8 cellular contexts compared by ENCODE assay signal in the genomic region with DNA sequence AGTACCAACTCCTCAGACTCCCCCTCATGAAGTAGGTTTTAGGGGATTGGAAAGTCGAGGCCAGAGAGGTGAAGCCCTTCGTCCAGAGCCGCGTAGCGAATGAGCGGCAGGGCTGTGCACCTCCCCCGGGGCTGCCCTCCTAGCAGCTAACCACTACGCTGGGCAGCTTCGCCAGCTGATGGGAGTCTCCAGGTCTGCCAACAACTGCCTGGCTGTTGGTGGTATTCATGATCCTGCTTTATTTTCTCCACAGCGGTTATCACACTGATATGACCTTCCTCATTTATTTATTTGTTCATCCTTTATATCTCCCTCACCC. TPM values are rescaled to one million over a fixed set of nuclear protein-coding genes. Genes with fewer than 3 reads are reported as not detected.
DNase-seq lines count a peak whose midpoint lies in the region; ATAC-seq and TF ChIP-seq lines count a peak whose summit lies in the region.

No MANE protein-coding gene starts in this region.

- TF ChIP-seq POLR2A in tibial nerve (IDR thresholded peaks at IDR 0.05) = no peak
- TF ChIP-seq POLR2A in uterus (IDR thresholded peaks at IDR 0.05) = no peak

- POLR2A ChIA-PET in activated naive CD8-positive, alpha-beta T cell treated with anti-CD3 and anti-CD28 coated beads, Interleukin-2, amount 10 ng/mL, durations not matched to agents 7 days and 5 days (lab: Charles Lee) = no interaction called here

- no peak for DNase-seq in activated CD4-positive, alpha-beta T cell treated with anti-CD3 and anti-CD28 coated beads, Interleukin-2, amount 10 ng/mL, durations not matched to agents 24 days and 14 days
- no peak for DNase-seq in activated CD4-positive, alpha-beta T cell treated with anti-CD3 and anti-CD28 coated beads for 1 hour
- DNase-seq in activated naive CD8-positive, alpha-beta T cell treated with anti-CD3 and anti-CD28 coated beads, Interleukin-2, amount 10 ng/mL, durations not matched to agents 7 days and 5 days = no peak
- DNase-seq in left colon (no peak), tibial nerve (ENCODE audit: low spot score in 2 of 2) (no peak), uterus (no peak)

- WGBS in tibial nerve, 2 donors = 15 to 24% methylated on average over 9 to 10 of the region's 10 CpGs

- no peak overlapping the region for H3K27ac ChIP-seq in tibial nerve
- no peak overlapping the region for H3K27ac ChIP-seq in uterus

- H3K27me3 Mint-ChIP-seq in activated CD4-positive, alpha-beta T cell treated with anti-CD3 and anti-CD28 coated beads, Interleukin-2, amount 10 ng/mL, durations not matched to agents 24 days and 14 days = peaks cover 18% of the 10 kb centered on the region
- peaks cover 33% of the 10 kb centered on the region for H3K27me3 Mint-ChIP-seq in activated naive CD8-positive, alpha-beta T cell treated with anti-CD3 and anti-CD28 coated beads, Interleukin-2, amount 10 ng/mL, durations not matched to agents 7 days and 5 days

- H3K36me3 Mint-ChIP-seq in activated CD4-positive, alpha-beta T cell treated with anti-CD3 and anti-CD28 coated beads, Interleukin-2, amount 10 ng/mL, durations not matched to agents 24 days and 14 days (ENCODE audit: low read depth) = peaks cover 1% of the 10 kb centered on the region
- no peaks in the 10 kb centered on the region for H3K36me3 Mint-ChIP-seq in activated naive CD8-positive, alpha-beta T cell treated with anti-CD3 and anti-CD28 coated beads, Interleukin-2, amount 10 ng/mL, durations not matched to agents 7 days and 5 days

- H3K36me3 ChIP-seq in tibial nerve = no peaks in the 10 kb centered on the region
- H3K36me3 ChIP-seq in uterus = no peaks in the 10 kb centered on the region

- peak overlapping the region; percentile 83 for H3K27ac Mint-ChIP-seq in activated CD4-positive, alpha-beta T cell treated with anti-CD3 and anti-CD28 coated beads, Interleukin-2, amount 10 ng/mL, durations not matched to agents 24 days and 14 days
- no peak overlapping the region for H3K27ac Mint-ChIP-seq in activated naive CD8-positive, alpha-beta T cell treated with anti-CD3 and anti-CD28 coated beads, Interleukin-2, amount 10 ng/mL, durations not matched to agents 7 days and 5 days

- TF ChIP-seq EP300 in tibial nerve (IDR thresholded peaks at IDR 0.05) = no peak

- H3K9me3 ChIP-seq in tibial nerve = no peaks in the 10 kb centered on the region
- no peaks in the 10 kb centered on the region for H3K9me3 ChIP-seq in uterus

- peaks cover 0 to 4% of the 10 kb centered on the region in 2 donors for H3K27me3 ChIP-seq in tibial nerve
- H3K27me3 ChIP-seq in uterus = peaks cover 0 to 5% of the 10 kb centered on the region in 2 donors

- no peaks in the 10 kb centered on the region for H3K9me3 Mint-ChIP-seq in activated CD4-positive, alpha-beta T cell treated with anti-CD3 and anti-CD28 coated beads, Interleukin-2, amount 10 ng/mL, durations not matched to agents 24 days and 14 days
- H3K9me3 Mint-ChIP-seq in activated naive CD8-positive, alpha-beta T cell treated with anti-CD3 and anti-CD28 coated beads, Interleukin-2, amount 10 ng/mL, durations not matched to agents 7 days and 5 days = no peaks in the 10 kb centered on the region

- TF ChIP-seq CTCF in tibial nerve (IDR thresholded peaks at IDR 0.05) (peak in 1 of 5 experiments; percentile 3), uterus (IDR thresholded peaks at IDR 0.05) (no peak)

- peaks cover 21% of the 10 kb centered on the region for H3K4me1 Mint-ChIP-seq in activated CD4-positive, alpha-beta T cell treated with anti-CD3 and anti-CD28 coated beads, Interleukin-2, amount 10 ng/mL, durations not matched to agents 24 days and 14 days
- peaks cover 10% of the 10 kb centered on the region for H3K4me1 Mint-ChIP-seq in activated naive CD8-positive, alpha-beta T cell treated with anti-CD3 and anti-CD28 coated beads, Interleukin-2, amount 10 ng/mL, durations not matched to agents 7 days and 5 days

- intact Hi-C loops in activated CD4-positive, alpha-beta T cell treated with anti-CD3 and anti-CD28 coated beads, Interleukin-2, amount 10 ng/mL, durations not matched to agents 24 days and 14 days (cut with micrococcal nuclease) = loop anchor here (2.0 to 10.0 kb wide), 7 partner anchors 196 to 1488 kb away; partner anchors contain the start of genes ABCC11 and LONP2
- intact Hi-C loops in left colon (cut with DNase I, micrococcal nuclease) = loop anchor here in 1 of 2 donors (10.0 kb wide), 1 partner anchor 1020 kb away; no protein-coding TSS in a partner anchor
- intact Hi-C loops in uterus (cut with DNase I; ENCODE audit: low total_unique reads) = no loop called here

- H3K4me1 ChIP-seq in tibial nerve (peaks cover 0 to 30% (median 2%) of the 10 kb centered on the region in 4 donors), uterus (peaks cover 0 to 11% of the 10 kb centered on the region in 2 donors)

- H3K4me3 Mint-ChIP-seq in activated CD4-positive, alpha-beta T cell treated with anti-CD3 and anti-CD28 coated beads, Interleukin-2, amount 10 ng/mL, durations not matched to agents 24 days and 14 days = peak overlapping the region; percentile 82
- H3K4me3 Mint-ChIP-seq in activated naive CD8-positive, alpha-beta T cell treated with anti-CD3 and anti-CD28 coated beads, Interleukin-2, amount 10 ng/mL, durations not matched to agents 7 days and 5 days = peak overlapping the region; percentile 76

- no peak for ATAC-seq in activated naive CD8-positive, alpha-beta T cell treated with anti-CD3 and anti-CD28 coated beads, Interleukin-2, amount 10 ng/mL, durations not matched to agents 7 days and 5 days (ENCODE audit: low read depth)
- ATAC-seq in left colon (peak; percentile 7), HG03280 (IDR thresholded peaks at IDR 0.05; ENCODE audit: unreplicated experiment) (no peak), HG02840 (IDR thresholded peaks at IDR 0.05; ENCODE audit: low FRiP score, unreplicated experiment) (no peak)

- H3K4me3 ChIP-seq in tibial nerve = peak overlapping the region; percentile 21 to 59 (median 34)
- peak overlapping the region in 1 of 2 donors; percentile 34 for H3K4me3 ChIP-seq in uterus

RNA-seq across cellular contexts. Expression of gene NETO2, which starts 0.8 kb away (rescaled TPM):
- total RNA-seq in activated CD4-positive, alpha-beta T cell treated with anti-CD3 and anti-CD28 coated beads, Interleukin-2, amount 10 ng/mL, durations not matched to agents 24 days and 14 days = 18.9 and 20.8 TPM in 2 replicates
- 1 to 10 TPM in 1 of 2 experiments, under 1 TPM in 1; 0.91 to 1.7 TPM for total RNA-seq in activated naive CD8-positive, alpha-beta T cell treated with anti-CD3 and anti-CD28 coated beads, Interleukin-2, amount 10 ng/mL, durations not matched to agents 7 days and 5 days
- total RNA-seq in left colon (10 to 100 TPM in 1 of 2 donors, 1 to 10 TPM in 1; 3.0 to 28.0 TPM), tibial nerve (1 to 10 TPM in 1 of 4 donors, under 1 TPM in 3; 0.63 to 3.3 (median 0.72) TPM), uterus (10 to 100 TPM in 1 of 4 donors, 1 to 10 TPM in 2, under 1 TPM in 1; 0.55 to 14.3 (median 5.0) TPM)
